8 cellular contexts compared by ENCODE assay signal in the genomic region with DNA sequence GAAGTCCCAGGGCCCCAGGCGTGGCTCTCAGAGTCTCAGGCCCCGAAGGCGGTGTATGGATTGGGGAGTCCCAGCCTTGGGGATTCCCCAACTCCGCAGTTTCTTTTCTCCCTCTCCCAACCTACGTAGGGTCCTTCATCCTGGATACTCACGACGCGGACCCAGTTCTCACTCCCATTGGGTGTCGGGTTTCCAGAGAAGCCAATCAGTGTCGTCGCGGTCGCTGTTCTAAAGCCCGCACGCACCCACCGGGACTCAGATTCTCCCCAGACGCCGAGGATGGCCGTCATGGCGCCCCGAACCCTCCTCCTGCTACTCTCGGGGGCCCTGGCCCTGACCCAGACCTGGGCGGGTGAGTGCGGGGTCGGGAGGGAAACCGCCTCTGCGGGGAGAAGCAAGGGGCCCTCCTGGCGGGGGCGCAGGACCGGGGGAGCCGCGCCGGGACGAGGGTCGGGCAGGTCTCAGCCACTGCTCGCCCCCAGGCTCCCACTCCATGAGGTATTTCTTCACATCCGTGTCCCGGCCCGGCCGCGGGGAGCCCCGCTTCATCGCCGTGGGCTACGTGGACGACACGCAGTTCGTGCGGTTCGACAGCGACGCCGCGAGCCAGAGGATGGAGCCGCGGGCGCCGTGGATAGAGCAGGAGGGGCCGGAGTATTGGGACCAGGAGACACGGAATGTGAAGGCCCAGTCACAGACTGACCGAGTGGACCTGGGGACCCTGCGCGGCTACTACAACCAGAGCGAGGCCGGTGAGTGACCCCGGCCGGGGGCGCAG. TPM values are rescaled to one million over a fixed set of nuclear protein-coding genes. Genes with fewer than 3 reads are reported as not detected.
A peak's percentile ranks its signal among the peaks of the same experiment; 100 is the strongest.
DNase-seq lines count a peak whose midpoint lies in the region; TF ChIP-seq lines count a peak whose summit lies in the region.

A gene (plus strand): TSS at position 258 of the 778 bp plus-strand sequence. CDS start 22 bp downstream, at position 280.

- peaks cover 23% of the 10 kb centered on the region for H3K36me3 Mint-ChIP-seq in HFFc6 (ENCODE audit: low read depth)

- peak within 1 kb of the TSS; percentile 96 for H3K27ac Mint-ChIP-seq in HFFc6

- H3K9ac ChIP-seq in SK-N-SH: peak within 1 kb of the TSS; percentile 68

- WGBS in SK-N-SH (ENCODE audit: low lambda C conversion rate): 2% methylated on average over 32 of the region's 68 CpGs

- H3K9me3 ChIP-seq in SK-N-SH: no peaks in the 10 kb centered on the region

- POLR2A ChIA-PET in SK-N-SH (lab: Yijun Ruan, JAX): no interaction called here

- DNase-seq in GM04504 (ENCODE audit: low read depth) (peak; percentile 93), HFFc6 (peak; percentile 91), NB4 (ENCODE audit: low read depth) (peak; percentile 75), SK-N-SH (peak; percentile 91), germinal center (ENCODE audit: low spot score) (peak; percentile 93), non-pigmented ciliary epithelial cell (ENCODE audit: low read depth) (peak; percentile 85), substantia nigra (lab: John Stamatoyannopoulos, UW) (peak; percentile 45 to 95 (median 85))
- DNase-seq in activated naive CD4-positive, alpha-beta T cell treated with anti-CD3 and anti-CD28 coated beads, Interleukin-2, amount 50 U/mL, for 16 hours: peak; percentile 88

- CTCF ChIA-PET in SK-N-SH (lab: Yijun Ruan, JAX): interaction anchor here (1.6 kb wide), 1 partner anchor 293 kb away, joined by 4 read pairs; no protein-coding TSS in a partner anchor

- H3K36me3 ChIP-seq in SK-N-SH (replicated peaks in 1 of 2; ENCODE audit: control insufficient read depth in 1 of 2, insufficient read depth in 2 of 2, low read length in 1 of 2): no peaks in the 10 kb centered on the region

- peak within 1 kb of the TSS; percentile 96 for H3K4me3 Mint-ChIP-seq in HFFc6

- peaks cover 0 to 12% of the 10 kb centered on the region in 2 experiments; a peak in 1 of 4 replicates for H3K4me1 ChIP-seq in SK-N-SH (ENCODE audit: control insufficient read depth in 1 of 2, insufficient read depth in 2 of 2, low read depth in 1 of 2, low read length in 1 of 2)

- peak within 1 kb of the TSS; percentile 47 for H3K4me3 ChIP-seq in NB4 (ENCODE audit: low read depth, low read length)
- H3K4me3 ChIP-seq in SK-N-SH (ENCODE audit: low read depth in 2 of 2, low read length in 1 of 2): peak within 1 kb of the TSS; percentile 64 to 70

- H3K27ac ChIP-seq in SK-N-SH (ENCODE audit: low read depth in 2 of 2, low read length in 1 of 2): peak within 1 kb of the TSS in 1 of 2 experiments; percentile 55; a peak in 2 of 4 replicates
- H3K27ac ChIP-seq in substantia nigra (ENCODE audit: low read depth, low read length, poor library complexity, severe bottlenecking): peak within 1 kb of the TSS; percentile 79

- H4K20me1 ChIP-seq in SK-N-SH (ENCODE audit: insufficient read depth): no peaks in the 10 kb centered on the region

- H3K27me3 Mint-ChIP-seq in HFFc6 (ENCODE audit: insufficient read depth): no peaks in the 10 kb centered on the region

- peak within 1 kb of the TSS; percentile 80 for H3K4me2 ChIP-seq in SK-N-SH

- no peak for TF ChIP-seq POLR2A in NB4 (IDR thresholded peaks at IDR 0.05; ENCODE audit: extremely low read depth, insufficient read length)

- TF ChIP-seq EP300 in SK-N-SH (IDR thresholded peaks at IDR 0.05; ENCODE audit: borderline replicate concordance in 1 of 2, low read depth in 1 of 2, low read length in 1 of 2): no peak

- peaks cover 19% of the 10 kb centered on the region for H3K4me1 Mint-ChIP-seq in HFFc6 (ENCODE audit: low read depth)

- no peaks in the 10 kb centered on the region for H3K9me2 ChIP-seq in SK-N-SH

- TF ChIP-seq CTCF in HFFc6 (IDR thresholded peaks at IDR 0.05) (no peak), NB4 (IDR thresholded peaks at IDR 0.05; ENCODE audit: low read depth, low read length) (no peak), SK-N-SH (IDR thresholded peaks at IDR 0.05) (0 out of 2 replicates have a peak, but pooled peaks have one; percentile 9)

- H3K9me3 Mint-ChIP-seq in HFFc6: no peaks in the 10 kb centered on the region

- H2AFZ ChIP-seq in SK-N-SH (ENCODE audit: low read depth): peak within 1 kb of the TSS; percentile 79

- H3K79me2 ChIP-seq in SK-N-SH (ENCODE audit: insufficient read depth): no peaks in the 10 kb centered on the region

- no peaks in the 10 kb centered on the region for H3F3A ChIP-seq in SK-N-SH (replicated peaks; ENCODE audit: insufficient read depth)

- no peaks in the 10 kb centered on the region for H3K27me3 ChIP-seq in SK-N-SH (ENCODE audit: insufficient read depth)

- no peak for TF ChIP-seq RAD21 in SK-N-SH (IDR thresholded peaks at IDR 0.05; ENCODE audit: low read length)

TF ChIP-seq in SK-N-SH, 30 proteins besides CTCF, POLR2A, EP300 and RAD21 (continues in another document):
- no peak for TF ChIP-seq RCOR1 (IDR thresholded peaks at IDR 0.05; ENCODE audit: low read length)
- TF ChIP-seq TAF1 (IDR thresholded peaks at IDR 0.05; ENCODE audit: borderline replicate concordance, low read depth, low read length): peak; percentile 62; the same call in 1 of the 2 replicates
- no peak for TF ChIP-seq FOXJ3 (CRISPR knock-in tag; IDR thresholded peaks at IDR 0.05)
- TF ChIP-seq GATA2 (CRISPR knock-in tag; IDR thresholded peaks at IDR 0.05): no peak
- TF ChIP-seq JUND (IDR thresholded peaks at IDR 0.05): no peak
- TF ChIP-seq TEAD4 (IDR thresholded peaks at IDR 0.05; ENCODE audit: borderline replicate concordance, insufficient read depth): no peak
- TF ChIP-seq, protein P1, sequence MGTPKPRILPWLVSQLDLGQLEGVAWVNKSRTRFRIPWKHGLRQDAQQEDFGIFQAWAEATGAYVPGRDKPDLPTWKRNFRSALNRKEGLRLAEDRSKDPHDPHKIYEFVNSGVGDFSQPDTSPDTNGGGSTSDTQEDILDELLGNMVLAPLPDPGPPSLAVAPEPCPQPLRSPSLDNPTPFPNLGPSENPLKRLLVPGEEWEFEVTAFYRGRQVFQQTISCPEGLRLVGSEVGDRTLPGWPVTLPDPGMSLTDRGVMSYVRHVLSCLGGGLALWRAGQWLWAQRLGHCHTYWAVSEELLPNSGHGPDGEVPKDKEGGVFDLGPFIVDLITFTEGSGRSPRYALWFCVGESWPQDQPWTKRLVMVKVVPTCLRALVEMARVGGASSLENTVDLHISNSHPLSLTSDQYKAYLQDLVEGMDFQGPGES (IDR thresholded peaks at IDR 0.05; ENCODE audit: low read depth, low read length): peak; percentile 31; the same call in 1 of the 2 replicates
- TF ChIP-seq, protein P2, sequence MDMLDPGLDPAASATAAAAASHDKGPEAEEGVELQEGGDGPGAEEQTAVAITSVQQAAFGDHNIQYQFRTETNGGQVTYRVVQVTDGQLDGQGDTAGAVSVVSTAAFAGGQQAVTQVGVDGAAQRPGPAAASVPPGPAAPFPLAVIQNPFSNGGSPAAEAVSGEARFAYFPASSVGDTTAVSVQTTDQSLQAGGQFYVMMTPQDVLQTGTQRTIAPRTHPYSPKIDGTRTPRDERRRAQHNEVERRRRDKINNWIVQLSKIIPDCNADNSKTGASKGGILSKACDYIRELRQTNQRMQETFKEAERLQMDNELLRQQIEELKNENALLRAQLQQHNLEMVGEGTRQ (IDR thresholded peaks at IDR 0.05; ENCODE audit: borderline replicate concordance, low read depth, low read length): no peak
- TF ChIP-seq MXI1 (IDR thresholded peaks at IDR 0.05; ENCODE audit: low read depth, low read length): peak; percentile 38; the same call in 1 of the 2 replicates
- TF ChIP-seq FOXM1 (IDR thresholded peaks at IDR 0.05; ENCODE audit: low read depth): no peak
- TF ChIP-seq EZH2phosphoT487 (IDR thresholded peaks at IDR 0.05; ENCODE audit: borderline replicate concordance, low read depth): no peak
- TF ChIP-seq GABPA (IDR thresholded peaks at IDR 0.05; ENCODE audit: low read depth): no peak
- peak; percentile 87 for TF ChIP-seq POLR2AphosphoS5 (IDR thresholded peaks at IDR 0.05; ENCODE audit: low read depth, low read length)
- no peak for TF ChIP-seq NRF1 (IDR thresholded peaks at IDR 0.05; ENCODE audit: low read depth, low read length)
- peak; percentile 15 for TF ChIP-seq CHD2 (IDR thresholded peaks at IDR 0.05; ENCODE audit: low read length, partially characterized antibody)
- TF ChIP-seq, protein P3, sequence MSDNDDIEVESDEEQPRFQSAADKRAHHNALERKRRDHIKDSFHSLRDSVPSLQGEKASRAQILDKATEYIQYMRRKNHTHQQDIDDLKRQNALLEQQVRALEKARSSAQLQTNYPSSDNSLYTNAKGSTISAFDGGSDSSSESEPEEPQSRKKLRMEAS (IDR thresholded peaks at IDR 0.05; ENCODE audit: low read depth): no peak; the same call in 1 of the 2 replicates
- TF ChIP-seq, protein P4, sequence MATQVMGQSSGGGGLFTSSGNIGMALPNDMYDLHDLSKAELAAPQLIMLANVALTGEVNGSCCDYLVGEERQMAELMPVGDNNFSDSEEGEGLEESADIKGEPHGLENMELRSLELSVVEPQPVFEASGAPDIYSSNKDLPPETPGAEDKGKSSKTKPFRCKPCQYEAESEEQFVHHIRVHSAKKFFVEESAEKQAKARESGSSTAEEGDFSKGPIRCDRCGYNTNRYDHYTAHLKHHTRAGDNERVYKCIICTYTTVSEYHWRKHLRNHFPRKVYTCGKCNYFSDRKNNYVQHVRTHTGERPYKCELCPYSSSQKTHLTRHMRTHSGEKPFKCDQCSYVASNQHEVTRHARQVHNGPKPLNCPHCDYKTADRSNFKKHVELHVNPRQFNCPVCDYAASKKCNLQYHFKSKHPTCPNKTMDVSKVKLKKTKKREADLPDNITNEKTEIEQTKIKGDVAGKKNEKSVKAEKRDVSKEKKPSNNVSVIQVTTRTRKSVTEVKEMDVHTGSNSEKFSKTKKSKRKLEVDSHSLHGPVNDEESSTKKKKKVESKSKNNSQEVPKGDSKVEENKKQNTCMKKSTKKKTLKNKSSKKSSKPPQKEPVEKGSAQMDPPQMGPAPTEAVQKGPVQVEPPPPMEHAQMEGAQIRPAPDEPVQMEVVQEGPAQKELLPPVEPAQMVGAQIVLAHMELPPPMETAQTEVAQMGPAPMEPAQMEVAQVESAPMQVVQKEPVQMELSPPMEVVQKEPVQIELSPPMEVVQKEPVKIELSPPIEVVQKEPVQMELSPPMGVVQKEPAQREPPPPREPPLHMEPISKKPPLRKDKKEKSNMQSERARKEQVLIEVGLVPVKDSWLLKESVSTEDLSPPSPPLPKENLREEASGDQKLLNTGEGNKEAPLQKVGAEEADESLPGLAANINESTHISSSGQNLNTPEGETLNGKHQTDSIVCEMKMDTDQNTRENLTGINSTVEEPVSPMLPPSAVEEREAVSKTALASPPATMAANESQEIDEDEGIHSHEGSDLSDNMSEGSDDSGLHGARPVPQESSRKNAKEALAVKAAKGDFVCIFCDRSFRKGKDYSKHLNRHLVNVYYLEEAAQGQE (IDR thresholded peaks at IDR 0.05; ENCODE audit: low read depth, low read length): no peak
- peak; percentile 98 for TF ChIP-seq RFX5 (IDR thresholded peaks at IDR 0.05; ENCODE audit: low read length)

RNA-seq across cellular contexts. Expression of the gene that starts here (rescaled TPM):
- 100 to 1,000 TPM; 116 to 159 (median 149) TPM for total RNA-seq in HFFc6 (2021; fragmentation: NEBNext Ultra II Directional; extraction: Animal tissue kit (Norgen Biotek cat#: 25700))
- 250 and 312 TPM in 2 replicates for polyA plus RNA-seq in SK-N-SH (2012; rRNA removed)
- polyA plus RNA-seq in SK-N-SH (2012; cell fraction: cytosol; rRNA removed): 125 and 181 TPM in 2 replicates
- 255 and 289 TPM in 2 replicates for polyA plus RNA-seq in SK-N-SH (2012; cell fraction: nucleus; rRNA removed)
